Comparison of ENCODE assay signal across 29 cellular contexts in genomic region chr3:77281721-77282120, GRCh38.
DNase-seq lines count a peak whose midpoint lies in the region; ATAC-seq and TF ChIP-seq lines count a peak whose summit lies in the region.
"Had no signal": no experiment of that assay in that cellular context is flagged by ENCODE, and none has a peak within 500 bp of the region (broad histone marks: within the 10 kb centered on the region; RNA-seq: fewer than 3 reads in every experiment).

No MANE protein-coding gene starts in this region.

- H3K4me1 Mint-ChIP-seq in GM23338 (peaks cover 18% of the 10 kb centered on the region; the same call in 2 of the 3 replicates), brain (peaks cover 57% of the 10 kb centered on the region)
- H3K4me1 Mint-ChIP-seq: stimulated activated effector memory CD8-positive, alpha-beta T cell treated with anti-CD3 and anti-CD28 coated beads, Interleukin-12 subunit alpha, Interleukin-12 subunit beta, amount 100 ng/mL, for 72 hours had no signal

- H3K27me3 Mint-ChIP-seq in GM23338 (ENCODE audit: insufficient read depth, low read depth, poor library complexity), result peaks cover 5% of the 10 kb centered on the region
- H3K27me3 Mint-ChIP-seq in brain, result peaks cover 3% of the 10 kb centered on the region
- H3K27me3 Mint-ChIP-seq: effector memory CD8-positive, alpha-beta T cell; type B pancreatic cell had no signal

- CTCF ChIA-PET in PC-9 (lab: Charles Lee), result no interaction called here

- intact Hi-C loops in PC-9 (cut with micrococcal nuclease; ENCODE audit: unreplicated experiment), result no loop called here

- DNase-seq in GM23338 (ENCODE audit: low spot score) (peak; percentile 67), NCI-H2227 treated with DMSO at 0.1 percent for 48 hours (lab: John Stamatoyannopoulos, UW) (peak; percentile 50), PC-9 (no peak), NCI-H128 (lab: John Stamatoyannopoulos, UW; ENCODE audit: unreplicated experiment) (no peak), NCI-H1105 treated with DMSO at 0.1 percent for 48 hours (lab: John Stamatoyannopoulos, UW) (no peak)
- DNase-seq: activated CD4-positive, alpha-beta T cell treated with anti-CD3 and anti-CD28 coated beads, Interleukin-2, amount 50 U/mL, for 4 hours; activated naive CD4-positive, alpha-beta T cell; activated T-cell treated with anti-CD3 and anti-CD28 coated beads, Interleukin-2, amount 50 U/mL, for 72 hours; Calu3; colonic mucosa; DND-41; effector memory CD8-positive, alpha-beta T cell; GM23248; Kasumi-1; left cardiac atrium; MV-4-11; NCI-H1930; NCI-H345; NK-92 treated with Interleukin-12 subunit alpha and Interleukin-12 subunit beta, amount 100 ng/mL, for 24 hours; Right ventricle myocardium superior; stimulated activated CD4-positive, alpha-beta T cell treated with anti-CD3 and anti-CD28 coated beads, Interleukin-4, amount 100 ng/mL, for 24 hours; T-helper 9 cell had no signal

- H3K79me2 ChIP-seq in GM23338 (replicated peaks; ENCODE audit: insufficient read depth) (no peaks in the 10 kb centered on the region), neural cell (replicated peaks; ENCODE audit: insufficient read depth, low read length) (no peaks in the 10 kb centered on the region), PC-9 (ENCODE audit: low read depth) (no peaks in the 10 kb centered on the region)

- TF ChIP-seq RAD21 in neural cell (conservative IDR thresholded peaks at IDR 0.05), result no peak

- peak; percentile 82 for ATAC-seq in GM23338
- ATAC-seq: activated T-cell treated with anti-CD3 and anti-CD28 coated beads, Interleukin-2, amount 50 U/mL, for 72 hours; effector memory CD8-positive, alpha-beta T cell; left cardiac atrium; sciatic nerve; stimulated activated effector memory CD8-positive, alpha-beta T cell treated with anti-CD3 and anti-CD28 coated beads, Interleukin-12 subunit alpha, Interleukin-12 subunit beta, amount 100 ng/mL, for 72 hours had no signal

- no peak for TF ChIP-seq EP300 in neural cell (conservative IDR thresholded peaks at IDR 0.05; ENCODE audit: poor library complexity, severe bottlenecking)

- H3K27me3 ChIP-seq in GM23338 (ENCODE audit: insufficient read depth) (no peaks in the 10 kb centered on the region), neural cell (ENCODE audit: insufficient read depth, low read depth, low read length) (no peaks in the 10 kb centered on the region), PC-9 (ENCODE audit: insufficient read depth, low read depth) (no peaks in the 10 kb centered on the region)
- H3K27me3 ChIP-seq: colonic mucosa had no signal

- H3K4me2 ChIP-seq in GM23338 (no peak overlapping the region), neural cell (ENCODE audit: low read length) (peak overlapping the region; percentile 7), PC-9 (no peak overlapping the region)

- H2AFZ ChIP-seq in GM23338, result no peak overlapping the region
- no peak overlapping the region for H2AFZ ChIP-seq in neural cell (ENCODE audit: low read depth, low read length)
- no peak overlapping the region for H2AFZ ChIP-seq in PC-9
- H2AFZ ChIP-seq: GM23248 had no signal

- H3F3A ChIP-seq in GM23338 (replicated peaks; ENCODE audit: low read depth), result no peaks in the 10 kb centered on the region
- peaks cover 3% of the 10 kb centered on the region for H3F3A ChIP-seq in neural cell (ENCODE audit: insufficient read depth, low read length, poor library complexity, severe bottlenecking)
- H3F3A ChIP-seq in PC-9 (ENCODE audit: insufficient read depth, low read depth), result no peaks in the 10 kb centered on the region

- H3K9ac ChIP-seq in neural cell (ENCODE audit: low read length), result peak overlapping the region; percentile 10
- H3K9ac ChIP-seq: GM23248 had no signal

- H3K9me3 Mint-ChIP-seq in GM23338 (peaks cover 7% of the 10 kb centered on the region; the same call in 2 of the 3 replicates), brain (peaks cover 3 to 9% (median 7%) of the 10 kb centered on the region in 5 experiments)
- H3K9me3 Mint-ChIP-seq: type B pancreatic cell had no signal

- peaks cover 28% of the 10 kb centered on the region for H3K4me1 ChIP-seq in GM23338 (ENCODE audit: insufficient read depth)
- H3K4me1 ChIP-seq in PC-9 (replicated peaks; ENCODE audit: insufficient read depth), result no peaks in the 10 kb centered on the region
- H3K4me1 ChIP-seq: colonic mucosa had no signal

- TF ChIP-seq CTCF in GM23338 (conservative IDR thresholded peaks at IDR 0.05; ENCODE audit: low read depth in 2 of 2) (no peak), brain (conservative IDR thresholded peaks at IDR 0.05) (no peak), neural cell (IDR thresholded peaks at IDR 0.05; ENCODE audit: poor library complexity, severe bottlenecking) (no peak), PC-9 (conservative IDR thresholded peaks at IDR 0.05) (no peak)

- POLR2A ChIA-PET in PC-9 (lab: Charles Lee; ENCODE audit: unreplicated experiment), result no interaction called here

- H3K9me3 ChIP-seq in neural cell (ENCODE audit: low read length), result no peaks in the 10 kb centered on the region
- no peaks in the 10 kb centered on the region for H3K9me3 ChIP-seq in PC-9 (ENCODE audit: insufficient read depth, low read depth)
- H3K9me3 ChIP-seq: colonic mucosa had no signal

- no peaks in the 10 kb centered on the region for H3K36me3 Mint-ChIP-seq in GM23338 (ENCODE audit: low read depth)
- H3K36me3 Mint-ChIP-seq in brain, result peaks cover 11% of the 10 kb centered on the region
- H3K36me3 Mint-ChIP-seq: stimulated activated effector memory CD8-positive, alpha-beta T cell treated with anti-CD3 and anti-CD28 coated beads, Interleukin-12 subunit alpha, Interleukin-12 subunit beta, amount 100 ng/mL, for 72 hours; type B pancreatic cell had no signal

- H3K27ac ChIP-seq in GM23338 (ENCODE audit: low read depth), result no peak overlapping the region
- H3K27ac ChIP-seq in neural cell (ENCODE audit: low read length), result peak overlapping the region; percentile 44
- no peak overlapping the region for H3K27ac ChIP-seq in PC-9
- H3K27ac ChIP-seq: colonic mucosa, GM23248, HL-60 had no signal

- no TSS peak for BruUV-seq in PC-9 (replicated peaks; lab: Mats Ljungman, UMichigan)

- no peaks in the 10 kb centered on the region for H3K9me2 ChIP-seq in GM23338 (ENCODE audit: insufficient read depth)
- no peaks in the 10 kb centered on the region for H3K9me2 ChIP-seq in neural cell (ENCODE audit: insufficient read depth, low read length)
- H3K9me2 ChIP-seq in PC-9 (ENCODE audit: insufficient read depth), result no peaks in the 10 kb centered on the region

- H3K4me3 Mint-ChIP-seq in GM23338, result no peak overlapping the region
- H3K4me3 Mint-ChIP-seq in brain, result peak overlapping the region; percentile 40 to 82 (median 79)
- H3K4me3 Mint-ChIP-seq: activated T-cell treated with anti-CD3 and anti-CD28 coated beads, Interleukin-2, amount 50 U/mL, for 72 hours; effector memory CD8-positive, alpha-beta T cell; neural crest cell; stimulated activated effector memory CD8-positive, alpha-beta T cell treated with anti-CD3 and anti-CD28 coated beads, Interleukin-12 subunit alpha, Interleukin-12 subunit beta, amount 100 ng/mL, for 72 hours; type B pancreatic cell had no signal

- H3K4me3 ChIP-seq in GM23338 (no peak overlapping the region), neural cell (ENCODE audit: low read length) (peak overlapping the region; percentile 39), PC-9 (no peak overlapping the region)
- H3K4me3 ChIP-seq: colonic mucosa, GM23248 had no signal

- H3K36me3 ChIP-seq in GM23338 (ENCODE audit: insufficient read depth) (no peaks in the 10 kb centered on the region), neural cell (ENCODE audit: insufficient read depth, low read length) (no peaks in the 10 kb centered on the region), PC-9 (ENCODE audit: low read depth) (no peaks in the 10 kb centered on the region)
- H3K36me3 ChIP-seq: colonic mucosa had no signal

- H4K20me1 ChIP-seq in GM23338 (replicated peaks; ENCODE audit: insufficient read depth) (no peaks in the 10 kb centered on the region), neural cell (ENCODE audit: insufficient read depth) (no peaks in the 10 kb centered on the region), PC-9 (ENCODE audit: insufficient read depth) (no peaks in the 10 kb centered on the region)

- H3K27ac Mint-ChIP-seq in GM23338, result no peak overlapping the region
- peak overlapping the region; percentile 66 to 94 (median 86) for H3K27ac Mint-ChIP-seq in brain
- H3K27ac Mint-ChIP-seq: activated T-cell treated with anti-CD3 and anti-CD28 coated beads, Interleukin-2, amount 50 U/mL, for 72 hours; effector memory CD8-positive, alpha-beta T cell; stimulated activated effector memory CD8-positive, alpha-beta T cell treated with anti-CD3 and anti-CD28 coated beads, Interleukin-12 subunit alpha, Interleukin-12 subunit beta, amount 100 ng/mL, for 72 hours; type B pancreatic cell had no signal

TF ChIP-seq in GM23338, 12 proteins besides CTCF, POLR2A, EP300 and RAD21 (continues in another document):
- TF ChIP-seq JUNB (IDR thresholded peaks at IDR 0.05; ENCODE audit: unreplicated experiment), result no peak

TF ChIP-seq in neural cell, 6 proteins besides CTCF, POLR2A, EP300 and RAD21 (continues in another document):
- TF ChIP-seq MXI1 (conservative IDR thresholded peaks at IDR 0.05; ENCODE audit: poor library complexity, severe bottlenecking) (no peak), EZH2 (IDR thresholded peaks at IDR 0.05; ENCODE audit: borderline replicate concordance, insufficient read depth, low read length, poor library complexity, severe bottlenecking) (no peak), TAF1 (IDR thresholded peaks at IDR 0.05; ENCODE audit: low read depth) (no peak), SMC3 (conservative IDR thresholded peaks at IDR 0.05; ENCODE audit: poor library complexity) (peak; percentile 13), POLR2AphosphoS5 (IDR thresholded peaks at IDR 0.05) (no peak)

Comparison
In these comparisons a context has a peak if more than half of its experiments do, and no peak if none do; other contexts are left out.
1. DNase-seq: peak in GM23338 (single experiment) and NCI-H2227 treated with DMSO at 0.1 percent for 48 hours (single experiment); none in PC-9 (0 of 2), NCI-H128 (single experiment) and NCI-H1105 treated with DMSO at 0.1 percent for 48 hours (single experiment).